In genomic region chr2:231052494-231053451, GRCh38 we compare ENCODE assay signal across 1 cellular context.
A peak's percentile ranks its signal among the peaks of the same experiment; 100 is the strongest.
TF ChIP-seq lines count a peak whose summit lies in the region.

No MANE protein-coding gene starts in this region.

TF ChIP-seq in HepG2, 621 proteins besides CTCF, POLR2A, EP300 and RAD21 (continued from another document and continues in another):
- TF ChIP-seq PRMT3 (CRISPR knock-in tag; IDR thresholded peaks at IDR 0.05; ENCODE audit: borderline replicate concordance, low read depth): peak; percentile 92
- TF ChIP-seq GATAD1 (CRISPR knock-in tag; IDR thresholded peaks at IDR 0.05): peak; percentile 81
- TF ChIP-seq NR0B2 (CRISPR knock-in tag; IDR thresholded peaks at IDR 0.05): peak; percentile 40
- TF ChIP-seq HOMEZ (CRISPR knock-in tag; IDR thresholded peaks at IDR 0.05; ENCODE audit: low read depth): peak; percentile 64; the same call in 1 of the 2 replicates
- TF ChIP-seq CEBPG (CRISPR knock-in tag; IDR thresholded peaks at IDR 0.05): peak; percentile 35; the same call in 1 of the 2 replicates
- peak; percentile 49; the same call in 1 of the 2 replicates for TF ChIP-seq HMGXB3 (CRISPR knock-in tag; IDR thresholded peaks at IDR 0.05; ENCODE audit: borderline replicate concordance)
- TF ChIP-seq, protein P1, sequence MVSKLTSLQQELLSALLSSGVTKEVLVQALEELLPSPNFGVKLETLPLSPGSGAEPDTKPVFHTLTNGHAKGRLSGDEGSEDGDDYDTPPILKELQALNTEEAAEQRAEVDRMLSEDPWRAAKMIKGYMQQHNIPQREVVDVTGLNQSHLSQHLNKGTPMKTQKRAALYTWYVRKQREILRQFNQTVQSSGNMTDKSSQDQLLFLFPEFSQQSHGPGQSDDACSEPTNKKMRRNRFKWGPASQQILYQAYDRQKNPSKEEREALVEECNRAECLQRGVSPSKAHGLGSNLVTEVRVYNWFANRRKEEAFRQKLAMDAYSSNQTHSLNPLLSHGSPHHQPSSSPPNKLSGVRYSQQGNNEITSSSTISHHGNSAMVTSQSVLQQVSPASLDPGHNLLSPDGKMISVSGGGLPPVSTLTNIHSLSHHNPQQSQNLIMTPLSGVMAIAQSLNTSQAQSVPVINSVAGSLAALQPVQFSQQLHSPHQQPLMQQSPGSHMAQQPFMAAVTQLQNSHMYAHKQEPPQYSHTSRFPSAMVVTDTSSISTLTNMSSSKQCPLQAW (CRISPR knock-in tag; IDR thresholded peaks at IDR 0.05): 0 out of 2 replicates have a peak, but pooled peaks have one; percentile 32
- TF ChIP-seq HNRNPUL1 (IDR thresholded peaks at IDR 0.05; ENCODE audit: low read depth, low read length): no peak
- TF ChIP-seq SAFB2 (CRISPR knock-in tag; IDR thresholded peaks at IDR 0.05; ENCODE audit: borderline replicate concordance, low read depth): peak; percentile 95
- TF ChIP-seq KDM2A (CRISPR knock-in tag; IDR thresholded peaks at IDR 0.05; ENCODE audit: borderline replicate concordance, low read depth): peak; percentile 96
- no peak; the same call in 1 of the 2 replicates for TF ChIP-seq TAF1 (CRISPR knock-in tag; IDR thresholded peaks at IDR 0.05)
- no peak for TF ChIP-seq HOXA9 (CRISPR knock-in tag; IDR thresholded peaks at IDR 0.05; ENCODE audit: borderline replicate concordance)
- no peak for TF ChIP-seq TBX3 (IDR thresholded peaks at IDR 0.05; ENCODE audit: borderline replicate concordance)
- TF ChIP-seq, protein P2, sequence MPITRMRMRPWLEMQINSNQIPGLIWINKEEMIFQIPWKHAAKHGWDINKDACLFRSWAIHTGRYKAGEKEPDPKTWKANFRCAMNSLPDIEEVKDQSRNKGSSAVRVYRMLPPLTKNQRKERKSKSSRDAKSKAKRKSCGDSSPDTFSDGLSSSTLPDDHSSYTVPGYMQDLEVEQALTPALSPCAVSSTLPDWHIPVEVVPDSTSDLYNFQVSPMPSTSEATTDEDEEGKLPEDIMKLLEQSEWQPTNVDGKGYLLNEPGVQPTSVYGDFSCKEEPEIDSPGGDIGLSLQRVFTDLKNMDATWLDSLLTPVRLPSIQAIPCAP (CRISPR knock-in tag; IDR thresholded peaks at IDR 0.05; ENCODE audit: low read depth): 0 out of 2 replicates have a peak, but pooled peaks have one; percentile 66
- TF ChIP-seq NR2F6 (IDR thresholded peaks at IDR 0.05): peak; percentile 26; the same call in 1 of the 2 replicates
- TF ChIP-seq NR2F6 (CRISPR knock-in tag; IDR thresholded peaks at IDR 0.05): peak; percentile 47; the same call in 1 of the 2 replicates
- TF ChIP-seq SUZ12 (IDR thresholded peaks at IDR 0.05; ENCODE audit: low read depth, low read length): no peak
- peak; percentile 97 for TF ChIP-seq ZNF556 (CRISPR knock-in tag; IDR thresholded peaks at IDR 0.05; ENCODE audit: borderline replicate concordance)
- TF ChIP-seq RBFOX2 (IDR thresholded peaks at IDR 0.05; ENCODE audit: low read depth, low read length): peak; percentile 92
- TF ChIP-seq KLF9 (CRISPR knock-in tag; IDR thresholded peaks at IDR 0.05; ENCODE audit: low read depth): no peak
- peak; percentile 84 for TF ChIP-seq ZIK1 (CRISPR knock-in tag; IDR thresholded peaks at IDR 0.05; ENCODE audit: borderline replicate concordance, low read depth)
- TF ChIP-seq ZNF430 (CRISPR knock-in tag; IDR thresholded peaks at IDR 0.05): peak; percentile 81
- TF ChIP-seq ZNF138 (CRISPR knock-in tag; IDR thresholded peaks at IDR 0.05; ENCODE audit: low read depth): peak; percentile 86; the same call in 1 of the 2 replicates
- peak; percentile 75 for TF ChIP-seq ZNF205 (CRISPR knock-in tag; IDR thresholded peaks at IDR 0.05)
- no peak for TF ChIP-seq MAF1 (CRISPR knock-in tag; IDR thresholded peaks at IDR 0.05; ENCODE audit: borderline replicate concordance)
- peak; percentile 31; the same call in 1 of the 2 replicates for TF ChIP-seq ZNF646 (CRISPR knock-in tag; IDR thresholded peaks at IDR 0.05)
- TF ChIP-seq ARID3A (IDR thresholded peaks at IDR 0.05; ENCODE audit: low read depth, low read length): no peak; the same call in 1 of the 2 replicates
- no peak; the same call in 1 of the 2 replicates for TF ChIP-seq TGIF2 (CRISPR knock-in tag; IDR thresholded peaks at IDR 0.05)
- TF ChIP-seq ZNF414 (CRISPR knock-in tag; IDR thresholded peaks at IDR 0.05): 0 out of 2 replicates have a peak, but pooled peaks have one; percentile 44
- TF ChIP-seq CENPX (CRISPR knock-in tag; IDR thresholded peaks at IDR 0.05): no peak
- TF ChIP-seq THAP11 (CRISPR knock-in tag; IDR thresholded peaks at IDR 0.05): peak; percentile 76
- TF ChIP-seq, protein P3, sequence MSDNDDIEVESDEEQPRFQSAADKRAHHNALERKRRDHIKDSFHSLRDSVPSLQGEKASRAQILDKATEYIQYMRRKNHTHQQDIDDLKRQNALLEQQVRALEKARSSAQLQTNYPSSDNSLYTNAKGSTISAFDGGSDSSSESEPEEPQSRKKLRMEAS (IDR thresholded peaks at IDR 0.05): no peak
- no peak for TF ChIP-seq NPAS2 (CRISPR knock-in tag; IDR thresholded peaks at IDR 0.05; ENCODE audit: borderline replicate concordance)
